24 cellular contexts compared by ENCODE assay signal in the genomic region with DNA sequence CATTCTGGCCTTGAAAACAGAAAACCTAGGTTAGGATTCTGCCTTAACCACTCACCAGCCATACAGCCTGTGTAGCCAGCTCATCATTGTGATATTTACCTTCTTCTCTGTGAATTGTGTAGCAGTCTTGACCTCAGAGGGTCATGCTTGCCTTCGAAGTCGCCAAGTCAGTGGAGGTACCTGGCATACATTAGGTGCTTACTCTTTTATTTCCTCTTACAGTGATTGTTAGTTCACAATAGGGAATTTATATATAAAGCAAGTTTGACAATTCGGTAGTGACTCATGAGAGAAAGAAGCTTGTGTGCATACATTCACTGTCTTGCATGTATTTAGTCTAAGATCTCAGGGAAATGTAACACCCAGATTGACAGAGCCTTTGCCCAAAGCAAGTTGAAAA.
"Had no signal": no experiment of that assay in that cellular context is flagged by ENCODE, and none has a peak within 500 bp of the region (broad histone marks: within the 10 kb centered on the region; RNA-seq: fewer than 3 reads in every experiment).

No MANE protein-coding gene starts in this region.

- H3K27ac ChIP-seq: SK-N-MC, WERI-Rb-1 had no signal

- ATAC-seq: activated CD4-positive, alpha-beta T cell treated with anti-CD3 and anti-CD28 coated beads for 36 hours; activated T-cell treated with anti-CD3 and anti-CD28 coated beads, Interleukin-2, amount 50 U/mL, for 72 hours; Panc1; Right ventricle myocardium inferior; T-cell had no signal

- H3K27me3 ChIP-seq: MG63 had no signal

- H3K4me3 ChIP-seq: MG63, SK-N-MC had no signal

- DNase-seq: activated CD4-positive, alpha-beta memory T cell treated with anti-CD3 and anti-CD28 coated beads, Interleukin-2, amount 10 ng/mL, durations not matched to agents 7 days and 5 days; activated CD4-positive, alpha-beta T cell treated with anti-CD3 and anti-CD28 coated beads for 36 hours; activated CD4-positive, alpha-beta T cell treated with anti-CD3 and anti-CD28 coated beads, Interleukin-2, amount 50 U/mL, for 1 hour; activated gamma-delta T cell treated with Interleukin-2 at 50 U/mL for 16 hours; activated naive CD4-positive, alpha-beta T cell treated with anti-CD3 and anti-CD28 coated beads, Interleukin-2, amount 10 ng/mL, durations not matched to agents 7 days and 5 days; activated naive CD8-positive, alpha-beta T cell treated with anti-CD3 and anti-CD28 coated beads for 36 hours; activated T-cell treated with anti-CD3 and anti-CD28 coated beads for 4 hours; activated T-cell treated with anti-CD3 and anti-CD28 coated beads, Interleukin-2, amount 50 U/mL, for 72 hours; aorta; MG63; MV-4-11; NCI-H1092 treated with DMSO at 0.1 percent for 48 hours; NCI-H1436; NCI-H1694 treated with DMSO at 0.1 percent for 48 hours; NCI-H2029 treated with DMSO at 0.1 percent for 48 hours; NCI-H446; NCI-H524; NCI-H748 treated with DMSO at 0.1 percent for 48 hours; RPMI8226; T-cell; WERI-Rb-1 had no signal
